16 cellular contexts compared by ENCODE assay signal in genomic region chr9:131758972-131759647, GRCh38. TPM values are rescaled to one million over a fixed set of nuclear protein-coding genes. Genes with fewer than 3 reads are reported as not detected.
DNase-seq lines count a peak whose midpoint lies in the region; ATAC-seq, FAIRE-seq and TF ChIP-seq lines count a peak whose summit lies in the region.
"Had no signal": no experiment of that assay in that cellular context is flagged by ENCODE, and none has a peak within 500 bp of the region (broad histone marks: within the 10 kb centered on the region; RNA-seq: fewer than 3 reads in every experiment).

No MANE protein-coding gene starts in this region.

- peak overlapping the region; percentile 30 for H3K4me3 Mint-ChIP-seq in activated T-helper 17 cell treated with anti-CD3 and anti-CD28 coated beads, Interleukin-2, amount 50 U/mL, for 72 hours
- H3K4me3 Mint-ChIP-seq in immature natural killer cell: no peak overlapping the region
- H3K4me3 Mint-ChIP-seq: activated CD8-positive, alpha-beta T cell treated with anti-CD3 and anti-CD28 coated beads, Interleukin-2, amount 10 ng/mL, durations not matched to agents 7 days and 5 days; B cell; mesothelial cell of epicardium; T-helper 1 cell treated with Interleukin-12 subunit alpha and Interleukin-12 subunit beta and Interleukin-4 antibody, amounts not matched to agents 30 μg/mL and 1 μg/mL, for 36 hours had no signal

- CTCF ChIA-PET in A549 (lab: Yijun Ruan, JAX): interaction anchor here (0.6 to 15.7 kb wide), 20 partner anchors 8 to 816 kb away, joined by 3 to 263 read pairs (median 4); no protein-coding TSS in a partner anchor

- FAIRE-seq in A549 (lab: Jason Lieb, UNC): no peak

- 39% methylated on average over 4 of the region's 4 CpGs for WGBS in A549 (ENCODE audit: missing lambda C conversion rate)

- no peak overlapping the region for H3K4me2 ChIP-seq in A549

- no peaks in the 10 kb centered on the region for H3K36me3 Mint-ChIP-seq in activated T-helper 17 cell treated with anti-CD3 and anti-CD28 coated beads, Interleukin-2, amount 50 U/mL, for 72 hours (ENCODE audit: low read depth)
- H3K36me3 Mint-ChIP-seq in immature natural killer cell: no peaks in the 10 kb centered on the region
- H3K36me3 Mint-ChIP-seq: activated naive CD4-positive, alpha-beta T cell treated with anti-CD3 and anti-CD28 coated beads, Interleukin-2, amount 50 U/mL, for 72 hours; mesothelial cell of epicardium had no signal

- no peak for TF ChIP-seq CTCF in A549 (IDR thresholded peaks at IDR 0.05)

- no peak for TF ChIP-seq RAD21 in A549 (conservative IDR thresholded peaks at IDR 0.05 in 1 of 2, IDR thresholded peaks at IDR 0.05 in 1 of 2)

- no peak for TF ChIP-seq POLR2A in A549 (IDR thresholded peaks at IDR 0.05; ENCODE audit: low read length)

- no peak overlapping the region for H3K27ac ChIP-seq in A549
- H3K27ac ChIP-seq: prostate gland had no signal

- peaks cover 9% of the 10 kb centered on the region; the same call in 1 of the 3 replicates for H3K4me1 ChIP-seq in A549
- H3K4me1 ChIP-seq: prostate gland had no signal

- DNase-seq in A549 (ENCODE audit: low read depth in 1 of 2, low spot score in 1 of 2) (no peak), EH (ENCODE audit: low read depth) (peak; percentile 32), NCI-H2171 (lab: John Stamatoyannopoulos, UW) (peak; percentile 88), immature natural killer cell (no peak), UCSD-AML1 (lab: John Stamatoyannopoulos, UW; ENCODE audit: unreplicated experiment) (no peak), activated gamma-delta T cell treated with Interleukin-2 at 50 U/mL for 16 hours (no peak)
- DNase-seq: activated CD8-positive, alpha-beta T cell treated with anti-CD3 and anti-CD28 coated beads, Interleukin-2, amount 10 ng/mL, durations not matched to agents 7 days and 5 days; cerebellar nuclear complex; KG1 had no signal

- no peaks in the 10 kb centered on the region for H3K27me3 Mint-ChIP-seq in activated T-helper 17 cell treated with anti-CD3 and anti-CD28 coated beads, Interleukin-2, amount 50 U/mL, for 72 hours
- H3K27me3 Mint-ChIP-seq in immature natural killer cell (ENCODE audit: low read depth in 3 of 3): peaks cover 3 to 5% (median 4%) of the 10 kb centered on the region in 3 donors

- POLR2A ChIA-PET in A549 (lab: Yijun Ruan, JAX): no interaction called here

- no peaks in the 10 kb centered on the region for H3K9me3 ChIP-seq in A549
- H3K9me3 ChIP-seq: prostate gland had no signal

- peaks cover 15% of the 10 kb centered on the region for H3K4me1 Mint-ChIP-seq in activated T-helper 17 cell treated with anti-CD3 and anti-CD28 coated beads, Interleukin-2, amount 50 U/mL, for 72 hours
- H3K4me1 Mint-ChIP-seq in immature natural killer cell: peaks cover 4 to 6% of the 10 kb centered on the region in 2 donors

- ATAC-seq in A549: 0 out of 6 replicates have a peak, but pooled peaks of 1 of the 2 experiments have one; percentile 9
- ATAC-seq in activated T-helper 17 cell treated with anti-CD3 and anti-CD28 coated beads, Interleukin-2, amount 50 U/mL, for 72 hours (replicated peaks): peak; percentile 51
- ATAC-seq in GM18517 (IDR thresholded peaks at IDR 0.05; ENCODE audit: unreplicated experiment): no peak
- ATAC-seq: activated CD8-positive, alpha-beta T cell treated with anti-CD3 and anti-CD28 coated beads, Interleukin-2, amount 10 ng/mL, durations not matched to agents 7 days and 5 days had no signal

- no peak for TF ChIP-seq EP300 in A549 (IDR thresholded peaks at IDR 0.05)

- H3K4me3 ChIP-seq in A549: no peak overlapping the region
- H3K4me3 ChIP-seq: prostate gland had no signal

- no peaks in the 10 kb centered on the region for H3K9me3 Mint-ChIP-seq in activated T-helper 17 cell treated with anti-CD3 and anti-CD28 coated beads, Interleukin-2, amount 50 U/mL, for 72 hours
- no peaks in the 10 kb centered on the region for H3K9me3 Mint-ChIP-seq in immature natural killer cell
- H3K9me3 Mint-ChIP-seq: activated naive CD4-positive, alpha-beta T cell treated with anti-CD3 and anti-CD28 coated beads, Interleukin-2, amount 50 U/mL, for 72 hours; mesothelial cell of epicardium; T-helper 1 cell treated with Interleukin-12 subunit alpha and Interleukin-12 subunit beta and Interleukin-4 antibody, amounts not matched to agents 30 μg/mL and 1 μg/mL, for 36 hours had no signal

- no peak overlapping the region for H3K27ac Mint-ChIP-seq in activated T-helper 17 cell treated with anti-CD3 and anti-CD28 coated beads, Interleukin-2, amount 50 U/mL, for 72 hours
- no peak overlapping the region for H3K27ac Mint-ChIP-seq in immature natural killer cell
- H3K27ac Mint-ChIP-seq: activated CD8-positive, alpha-beta T cell treated with anti-CD3 and anti-CD28 coated beads, Interleukin-2, amount 10 ng/mL, durations not matched to agents 7 days and 5 days; activated naive CD4-positive, alpha-beta T cell treated with anti-CD3 and anti-CD28 coated beads, Interleukin-2, amount 50 U/mL, for 72 hours; B cell; mesothelial cell of epicardium; T-helper 1 cell treated with Interleukin-12 subunit alpha and Interleukin-12 subunit beta and Interleukin-4 antibody, amounts not matched to agents 30 μg/mL and 1 μg/mL, for 36 hours had no signal

TF ChIP-seq in A549, 52 proteins besides CTCF, POLR2A, EP300 and RAD21:
- TF ChIP-seq CEBPB (IDR thresholded peaks at IDR 0.05): no peak
- TF ChIP-seq MAFK (IDR thresholded peaks at IDR 0.05; ENCODE audit: partially characterized antibody): peak; percentile 68
- TF ChIP-seq HOXB5 (CRISPR knock-in tag; IDR thresholded peaks at IDR 0.05): no peak

RNA-seq across cellular contexts. Expression of gene RAPGEF1, which starts 19.2 kb away (rescaled TPM):
- 27.7 and 32.5 TPM in 2 replicates for polyA plus RNA-seq in A549 (2011; rRNA removed)
- polyA plus RNA-seq in A549 (2012; cell fraction: cytosol; rRNA removed): 21.8 and 26.8 TPM in 2 replicates
- polyA plus RNA-seq in A549 (2012; cell fraction: nucleus; rRNA removed): 38.6 and 40.1 TPM in 2 replicates
- 20.6 to 21.7 TPM (median 21.6 TPM) in 3 replicates for polyA plus RNA-seq in A549 (2017; fragmentation: RNase III; extraction: RNeasy Plus Mini Kit Qiagen cat#74134 plus additional on column Dnase treatment)
- 31.3 and 33.3 TPM in 2 replicates for polyA minus RNA-seq in A549 (2011; rRNA and poly(A)+ RNA removed)
- total RNA-seq in activated T-helper 17 cell treated with anti-CD3 and anti-CD28 coated beads, Interleukin-2, amount 50 U/mL, for 72 hours: 100 to 1,000 TPM; 147 to 167 TPM
- polyA plus RNA-seq in immature natural killer cell: 10 to 100 TPM in 1 of 3 donors, 1 to 10 TPM in 2; 1.2 to 15.8 (median 7.4) TPM

Comparison
In these comparisons a context has a peak if more than half of its experiments do, and no peak if none do; other contexts are left out.
1. DNase-seq: peak in EH (single experiment) and NCI-H2171 (single experiment); none in A549 (0 of 2), immature natural killer cell (0 of 3), UCSD-AML1 (single experiment) and activated gamma-delta T cell treated with Interleukin-2 at 50 U/mL for 16 hours (single experiment).